9 cellular contexts compared by ENCODE assay signal in the genomic region with DNA sequence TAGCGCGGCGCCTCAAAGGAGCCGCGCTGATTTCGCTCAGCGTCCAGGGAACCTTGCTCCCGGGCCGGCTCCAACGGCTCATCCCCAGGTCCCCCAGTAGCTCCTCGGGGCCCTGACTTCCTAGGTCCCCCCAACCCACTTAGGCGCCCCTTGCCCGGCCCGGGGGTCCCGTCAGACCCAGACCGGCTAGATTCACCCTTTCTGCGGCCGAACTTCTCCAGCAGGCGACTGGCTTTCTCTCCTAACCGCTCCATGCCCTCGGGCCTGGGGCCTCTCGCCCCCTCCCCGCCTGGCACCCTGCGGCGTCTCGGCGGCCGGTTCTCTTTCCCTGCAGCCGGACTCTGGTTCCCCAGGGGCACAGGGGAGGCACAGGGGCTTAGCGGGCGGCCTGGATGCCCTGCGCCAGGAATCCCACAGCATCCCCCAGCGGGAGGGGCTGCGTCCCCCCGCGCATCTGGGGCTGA. TPM values are rescaled to one million over a fixed set of nuclear protein-coding genes. Genes with fewer than 3 reads are reported as not detected.
DNase-seq lines count a peak whose midpoint lies in the region; ATAC-seq, FAIRE-seq and TF ChIP-seq lines count a peak whose summit lies in the region.
"Had no signal": no experiment of that assay in that cellular context is flagged by ENCODE, and none has a peak within 500 bp of the region (broad histone marks: within the 10 kb centered on the region; RNA-seq: fewer than 3 reads in every experiment).

No MANE protein-coding gene starts in this region.

- no peak; a peak in 1 of 4 replicates for TF ChIP-seq POLR2A in HepG2 (IDR thresholded peaks at IDR 0.05; ENCODE audit: insufficient read depth in 1 of 2, low read depth in 2 of 2, low read length in 2 of 2)

- no peaks in the 10 kb centered on the region for H4K20me1 ChIP-seq in HepG2 (ENCODE audit: insufficient read depth, low read length)

- no peaks in the 10 kb centered on the region for H3K36me3 Mint-ChIP-seq in activated CD4-positive, alpha-beta T cell treated with anti-CD3 and anti-CD28 coated beads, Interleukin-2, amount 10 ng/mL, durations not matched to agents 7 days and 5 days (ENCODE audit: low read depth)

- H3K27ac Mint-ChIP-seq in activated CD4-positive, alpha-beta T cell treated with anti-CD3 and anti-CD28 coated beads, Interleukin-2, amount 10 ng/mL, durations not matched to agents 7 days and 5 days: no peak overlapping the region

- peak overlapping the region; percentile 60 for H3K4me3 Mint-ChIP-seq in activated CD4-positive, alpha-beta T cell treated with anti-CD3 and anti-CD28 coated beads, Interleukin-2, amount 10 ng/mL, durations not matched to agents 7 days and 5 days

- in situ Hi-C loops in HepG2 (cut with HindIII; ENCODE audit: extremely low pct_ligation_motif_present, low pct_unique_long_range_greater_than_20kb): no loop called here

- H3K4me2 ChIP-seq in HepG2 (ENCODE audit: low read depth, low read length): peak overlapping the region; percentile 99

- no peak for FAIRE-seq in HepG2 (lab: Jason Lieb, UNC)
- FAIRE-seq: G401.6 had no signal

- intact Hi-C loops in ascending aorta (cut with DNase I): loop anchor here (1.0 to 5.0 kb wide), 5 partner anchors 25 to 425 kb away; partner anchors contain the start of genes HAUS4 and MMP14
- intact Hi-C loops in HepG2 (cut with micrococcal nuclease; ENCODE audit: unreplicated experiment): loop anchor here (2.0 to 10.0 kb wide), 3 partner anchors 53 to 323 kb away; partner anchors contain the start of genes BCL2L2, LRP10, PPP1R3E and PSMB5
- intact Hi-C loops in tibial artery (cut with DNase I; ENCODE audit: low total_unique reads): loop anchor here (5.0 kb wide), 1 partner anchor 140 kb away; no protein-coding TSS in a partner anchor

- H2AFZ ChIP-seq in HepG2 (ENCODE audit: low read length): no peak overlapping the region

- H3K9me3 Mint-ChIP-seq in activated CD4-positive, alpha-beta T cell treated with anti-CD3 and anti-CD28 coated beads, Interleukin-2, amount 10 ng/mL, durations not matched to agents 7 days and 5 days: no peaks in the 10 kb centered on the region

- no peaks in the 10 kb centered on the region for H3K9me3 ChIP-seq in ascending aorta
- no peaks in the 10 kb centered on the region for H3K9me3 ChIP-seq in HepG2 (ENCODE audit: low read length)
- H3K9me3 ChIP-seq in tibial artery: no peaks in the 10 kb centered on the region

- TF ChIP-seq RAD21 in HepG2 (CRISPR knock-in tag; IDR thresholded peaks at IDR 0.05): peak; percentile 22

- H3K79me2 ChIP-seq in HepG2 (ENCODE audit: insufficient read depth, low read length): peaks cover 57% of the 10 kb centered on the region

- ATAC-seq in HepG2 (peak; percentile 1), GM18861 (IDR thresholded peaks at IDR 0.05; ENCODE audit: unreplicated experiment) (no peak), HG02571 (IDR thresholded peaks at IDR 0.05; ENCODE audit: unreplicated experiment) (no peak)

- peaks cover 25% of the 10 kb centered on the region for H3K27me3 Mint-ChIP-seq in activated CD4-positive, alpha-beta T cell treated with anti-CD3 and anti-CD28 coated beads, Interleukin-2, amount 10 ng/mL, durations not matched to agents 7 days and 5 days

- no peak for TF ChIP-seq EP300 in HepG2 (IDR thresholded peaks at IDR 0.05; ENCODE audit: low read depth in 2 of 2, low read length in 2 of 2)
- no peak for TF ChIP-seq EP300 in HepG2 (CRISPR knock-in tag; IDR thresholded peaks at IDR 0.05; ENCODE audit: borderline replicate concordance)

- no TSS peak for BruUV-seq in HepG2 (replicated peaks; lab: Mats Ljungman, UMichigan)

- peaks cover 7% of the 10 kb centered on the region for H3K4me1 Mint-ChIP-seq in activated CD4-positive, alpha-beta T cell treated with anti-CD3 and anti-CD28 coated beads, Interleukin-2, amount 10 ng/mL, durations not matched to agents 7 days and 5 days

- H3K27me3 ChIP-seq in ascending aorta: no peaks in the 10 kb centered on the region
- no peaks in the 10 kb centered on the region; a peak in 1 of 5 replicates for H3K27me3 ChIP-seq in HepG2 (ENCODE audit: control insufficient read depth in 1 of 2, insufficient read depth in 2 of 2, low read length in 2 of 2)
- H3K27me3 ChIP-seq in tibial artery: no peaks in the 10 kb centered on the region

- POLR2A ChIA-PET in activated CD4-positive, alpha-beta T cell treated with anti-CD3 and anti-CD28 coated beads, Interleukin-2, amount 10 ng/mL, durations not matched to agents 7 days and 5 days (lab: Charles Lee): no interaction called here
- POLR2A ChIA-PET in HepG2 (lab: Yijun Ruan, JAX): interaction anchor here (0.6 to 25.8 kb wide), 47 partner anchors 13 to 1289 kb away, joined by 3 to 1670 read pairs (median 6); partner anchors contain the start of genes ACIN1, C14orf119, CDH24 and DCAF11

- H3K4me3 ChIP-seq in ascending aorta (peak overlapping the region; percentile 72 to 81), HepG2 (replicated peaks in 1 of 3; ENCODE audit: insufficient read depth in 1 of 3, low read depth in 2 of 3, low read length in 3 of 3) (peak overlapping the region; percentile 86 to 98 (median 89)), tibial artery (peak overlapping the region; percentile 61 to 93)

- no peak for TF ChIP-seq CTCF in ascending aorta (IDR thresholded peaks at IDR 0.05)
- no peak for TF ChIP-seq CTCF in HepG2 (CRISPR knock-in tag; IDR thresholded peaks at IDR 0.05)
- TF ChIP-seq CTCF in tibial artery (IDR thresholded peaks at IDR 0.05): no peak

- no peak for DNase-seq in activated CD4-positive, alpha-beta T cell treated with anti-CD3 and anti-CD28 coated beads, Interleukin-2, amount 10 ng/mL, durations not matched to agents 7 days and 5 days
- no peak for DNase-seq in activated CD4-positive, alpha-beta T cell treated with anti-CD3 and anti-CD28 coated beads for 1 hour
- no peak for DNase-seq in ascending aorta (ENCODE audit: low spot score in 2 of 2)
- DNase-seq in HepG2 (ENCODE audit: low spot score): no peak
- DNase-seq in tibial artery: no peak
- DNase-seq in UCSD-AML1 (lab: John Stamatoyannopoulos, UW; ENCODE audit: unreplicated experiment): no peak

- CTCF ChIA-PET in activated CD4-positive, alpha-beta T cell treated with anti-CD3 and anti-CD28 coated beads, Interleukin-2, amount 10 ng/mL, durations not matched to agents 7 days and 5 days (lab: Charles Lee): interaction anchor here (0.6 to 3.4 kb wide), 22 partner anchors 9 to 1535 kb away, joined by 3 to 16 read pairs (median 4); partner anchors contain the start of gene PRMT5
- CTCF ChIA-PET in HepG2 (lab: Yijun Ruan, JAX; ENCODE audit: low intra/inter-chr PET ratio, low total read pairs): interaction anchor here (0.7 to 6.6 kb wide), 10 partner anchors 9 to 595 kb away, joined by 3 to 298 read pairs (median 9); partner anchors contain the start of gene CDH24

- peak overlapping the region; percentile 86 to 92 for H3K27ac ChIP-seq in ascending aorta
- peak overlapping the region; percentile 91 for H3K27ac ChIP-seq in HepG2 (ENCODE audit: extremely low read length, insufficient read depth, low read length)
- peak overlapping the region; percentile 84 to 87 for H3K27ac ChIP-seq in tibial artery

- peaks cover 5 to 36% of the 10 kb centered on the region in 2 donors for H3K4me1 ChIP-seq in ascending aorta
- peaks cover 70% of the 10 kb centered on the region for H3K4me1 ChIP-seq in HepG2 (ENCODE audit: insufficient read depth, low read length)
- H3K4me1 ChIP-seq in tibial artery: peaks cover 8 to 54% (median 38%) of the 10 kb centered on the region in 4 donors

- WGBS in HepG2 (ENCODE audit: low lambda C conversion rate): under 1% methylated on average over 36 of the region's 36 CpGs

- H3K36me3 ChIP-seq in ascending aorta (no peaks in the 10 kb centered on the region), HepG2 (replicated peaks in 1 of 2; ENCODE audit: control insufficient read depth in 1 of 2, insufficient read depth in 2 of 2, low read length in 2 of 2) (peaks cover 7 to 15% of the 10 kb centered on the region in 2 experiments), tibial artery (peaks cover 0 to under 1% (median 0%) of the 10 kb centered on the region in 3 donors)

- peak overlapping the region; percentile 98 for H3K9ac ChIP-seq in HepG2 (ENCODE audit: insufficient read depth, low read depth, low read length)

RNA-seq across cellular contexts. Expression of gene AJUBA, which starts 0.3 kb away (rescaled TPM):
- 1 to 10 TPM; 1.3 to 1.4 TPM for total RNA-seq in activated CD4-positive, alpha-beta T cell treated with anti-CD3 and anti-CD28 coated beads, Interleukin-2, amount 10 ng/mL, durations not matched to agents 7 days and 5 days
- total RNA-seq in ascending aorta (11.6 TPM), HepG2 (2016; rRNA removed; fragmentation: Illumina TruSeq; extraction: Trizol) (109 and 157 TPM in 2 replicates)
- 29.1 and 32.6 TPM in 2 replicates for total RNA-seq in HepG2 (2016; cell fraction: cytosol; rRNA removed; fragmentation: Illumina TruSeq; extraction: Trizol; ENCODE audit: low read depth)
- total RNA-seq in HepG2 (2016; cell fraction: insoluble cytoplasmic fraction; rRNA removed; fragmentation: Illumina TruSeq; extraction: Trizol): 104 and 153 TPM in 2 replicates
- total RNA-seq in HepG2 (2016; cell fraction: membrane; rRNA removed; fragmentation: Illumina TruSeq; extraction: Trizol): 72.3 and 78.5 TPM in 2 replicates
- total RNA-seq in HepG2 (2016; cell fraction: nucleus; rRNA removed; fragmentation: Illumina TruSeq; extraction: Trizol): 149 and 162 TPM in 2 replicates
- 241 and 315 TPM in 2 replicates for polyA plus RNA-seq in HepG2 (2011; rRNA removed)
- polyA plus RNA-seq in HepG2 (2011; cell fraction: cytosol; rRNA removed): 184 and 225 TPM in 2 replicates
- polyA plus RNA-seq in HepG2 (2011; cell fraction: nucleus; rRNA removed): 207 and 248 TPM in 2 replicates
- polyA plus RNA-seq in HepG2 (2012): 183 and 230 TPM in 2 replicates
- polyA plus RNA-seq in HepG2 (2016; cell fraction: cytosol; fragmentation: Illumina TruSeq; extraction: Trizol; ENCODE audit: low read depth): 8.7 and 9.2 TPM in 2 replicates
- 102 and 106 TPM in 2 replicates for polyA plus RNA-seq in HepG2 (2016; cell fraction: insoluble cytoplasmic fraction; fragmentation: Illumina TruSeq; extraction: Trizol; ENCODE audit: low read depth)
- 31.5 and 31.6 TPM in 2 replicates for polyA plus RNA-seq in HepG2 (2016; cell fraction: membrane; fragmentation: Illumina TruSeq; extraction: Trizol; ENCODE audit: low read depth)
- 158 and 165 TPM in 2 replicates for polyA plus RNA-seq in HepG2 (2016; cell fraction: nucleus; fragmentation: Illumina TruSeq; extraction: Trizol; ENCODE audit: insufficient read depth, low read depth)
- polyA minus RNA-seq in HepG2 (2011; rRNA and poly(A)+ RNA removed; ENCODE audit: low replicate concordance): 171 and 630 TPM in 2 replicates
- polyA minus RNA-seq in HepG2 (2011; cell fraction: cytosol; rRNA and poly(A)+ RNA removed): 150 and 166 TPM in 2 replicates
- polyA minus RNA-seq in HepG2 (2011; cell fraction: nucleus; rRNA and poly(A)+ RNA removed): 420 and 488 TPM in 2 replicates

RNA-seq across cellular contexts. Expression of gene HAUS4, which starts 25.2 kb away (rescaled TPM):
- 10 to 100 TPM; 67.4 to 68.6 TPM for total RNA-seq in activated CD4-positive, alpha-beta T cell treated with anti-CD3 and anti-CD28 coated beads, Interleukin-2, amount 10 ng/mL, durations not matched to agents 7 days and 5 days
- 61.8 TPM for total RNA-seq in ascending aorta
- 130 and 141 TPM in 2 replicates for total RNA-seq in HepG2 (2016; rRNA removed; fragmentation: Illumina TruSeq; extraction: Trizol)
- 124 and 143 TPM in 2 replicates for total RNA-seq in HepG2 (2016; cell fraction: cytosol; rRNA removed; fragmentation: Illumina TruSeq; extraction: Trizol; ENCODE audit: low read depth)
- 128 and 148 TPM in 2 replicates for total RNA-seq in HepG2 (2016; cell fraction: insoluble cytoplasmic fraction; rRNA removed; fragmentation: Illumina TruSeq; extraction: Trizol)
- total RNA-seq in HepG2 (2016; cell fraction: membrane; rRNA removed; fragmentation: Illumina TruSeq; extraction: Trizol): 134 and 154 TPM in 2 replicates
- total RNA-seq in HepG2 (2016; cell fraction: nucleus; rRNA removed; fragmentation: Illumina TruSeq; extraction: Trizol): 82.9 and 84.6 TPM in 2 replicates
- 64.7 and 74.4 TPM in 2 replicates for polyA plus RNA-seq in HepG2 (2011; rRNA removed)
- polyA plus RNA-seq in HepG2 (2011; cell fraction: cytosol; rRNA removed): 49.6 and 52.3 TPM in 2 replicates
- 90.4 and 93.9 TPM in 2 replicates for polyA plus RNA-seq in HepG2 (2011; cell fraction: nucleus; rRNA removed)
- 58.5 and 83.9 TPM in 2 replicates for polyA plus RNA-seq in HepG2 (2012)
- 42.0 and 47.4 TPM in 2 replicates for polyA plus RNA-seq in HepG2 (2016; cell fraction: cytosol; fragmentation: Illumina TruSeq; extraction: Trizol; ENCODE audit: low read depth)
- 106 and 115 TPM in 2 replicates for polyA plus RNA-seq in HepG2 (2016; cell fraction: insoluble cytoplasmic fraction; fragmentation: Illumina TruSeq; extraction: Trizol; ENCODE audit: low read depth)
- 86.6 and 89.8 TPM in 2 replicates for polyA plus RNA-seq in HepG2 (2016; cell fraction: membrane; fragmentation: Illumina TruSeq; extraction: Trizol; ENCODE audit: low read depth)
- 118 and 127 TPM in 2 replicates for polyA plus RNA-seq in HepG2 (2016; cell fraction: nucleus; fragmentation: Illumina TruSeq; extraction: Trizol; ENCODE audit: insufficient read depth, low read depth)
- 39.3 and 43.1 TPM in 2 replicates for polyA minus RNA-seq in HepG2 (2011; rRNA and poly(A)+ RNA removed; ENCODE audit: low replicate concordance)
- polyA minus RNA-seq in HepG2 (2011; cell fraction: cytosol; rRNA and poly(A)+ RNA removed): 27.3 and 39.3 TPM in 2 replicates
- 50.6 and 59.4 TPM in 2 replicates for polyA minus RNA-seq in HepG2 (2011; cell fraction: nucleus; rRNA and poly(A)+ RNA removed)

RNA-seq across cellular contexts. Expression of gene C14orf93, which starts 27.9 kb away (rescaled TPM):
- 10 to 100 TPM in 1 of 2 experiments, 1 to 10 TPM in 1; 9.4 to 11.1 TPM for total RNA-seq in activated CD4-positive, alpha-beta T cell treated with anti-CD3 and anti-CD28 coated beads, Interleukin-2, amount 10 ng/mL, durations not matched to agents 7 days and 5 days
- total RNA-seq in ascending aorta: 7.1 TPM
- 10.8 and 11.4 TPM in 2 replicates for total RNA-seq in HepG2 (2016; rRNA removed; fragmentation: Illumina TruSeq; extraction: Trizol)
- total RNA-seq in HepG2 (2016; cell fraction: cytosol; rRNA removed; fragmentation: Illumina TruSeq; extraction: Trizol; ENCODE audit: low read depth): 3.1 and 3.7 TPM in 2 replicates
- 10.9 and 11.2 TPM in 2 replicates for total RNA-seq in HepG2 (2016; cell fraction: insoluble cytoplasmic fraction; rRNA removed; fragmentation: Illumina TruSeq; extraction: Trizol)
- total RNA-seq in HepG2 (2016; cell fraction: membrane; rRNA removed; fragmentation: Illumina TruSeq; extraction: Trizol): 7.8 and 9.1 TPM in 2 replicates
- 6.7 and 8.3 TPM in 2 replicates for total RNA-seq in HepG2 (2016; cell fraction: nucleus; rRNA removed; fragmentation: Illumina TruSeq; extraction: Trizol)
- 19.8 and 22.5 TPM in 2 replicates for polyA plus RNA-seq in HepG2 (2011; rRNA removed)
- 18.0 and 23.7 TPM in 2 replicates for polyA plus RNA-seq in HepG2 (2011; cell fraction: cytosol; rRNA removed)
- 27.1 and 27.7 TPM in 2 replicates for polyA plus RNA-seq in HepG2 (2011; cell fraction: nucleus; rRNA removed)
- polyA plus RNA-seq in HepG2 (2012): 14.5 and 15.7 TPM in 2 replicates
- 2.6 and 3.0 TPM in 2 replicates for polyA plus RNA-seq in HepG2 (2016; cell fraction: cytosol; fragmentation: Illumina TruSeq; extraction: Trizol; ENCODE audit: low read depth)
- 9.9 and 10.2 TPM in 2 replicates for polyA plus RNA-seq in HepG2 (2016; cell fraction: insoluble cytoplasmic fraction; fragmentation: Illumina TruSeq; extraction: Trizol; ENCODE audit: low read depth)
- polyA plus RNA-seq in HepG2 (2016; cell fraction: membrane; fragmentation: Illumina TruSeq; extraction: Trizol; ENCODE audit: low read depth): 6.4 TPM in 2 replicates
- polyA plus RNA-seq in HepG2 (2016; cell fraction: nucleus; fragmentation: Illumina TruSeq; extraction: Trizol; ENCODE audit: insufficient read depth, low read depth): 19.5 and 24.7 TPM in 2 replicates
- polyA minus RNA-seq in HepG2 (2011; rRNA and poly(A)+ RNA removed; ENCODE audit: low replicate concordance): 18.0 and 62.7 TPM in 2 replicates
- polyA minus RNA-seq in HepG2 (2011; cell fraction: cytosol; rRNA and poly(A)+ RNA removed): 8.0 and 14.8 TPM in 2 replicates
- 8.8 and 11.9 TPM in 2 replicates for polyA minus RNA-seq in HepG2 (2011; cell fraction: nucleus; rRNA and poly(A)+ RNA removed)

RNA-seq across cellular contexts. Expression of gene PSMB5, which starts 52.7 kb away (rescaled TPM):
- 10 to 100 TPM; 60.4 to 60.7 TPM for total RNA-seq in activated CD4-positive, alpha-beta T cell treated with anti-CD3 and anti-CD28 coated beads, Interleukin-2, amount 10 ng/mL, durations not matched to agents 7 days and 5 days
- total RNA-seq in ascending aorta (62.7 TPM), HepG2 (2016; rRNA removed; fragmentation: Illumina TruSeq; extraction: Trizol) (871 and 1,316 TPM in 2 replicates)
- 296 and 327 TPM in 2 replicates for total RNA-seq in HepG2 (2016; cell fraction: cytosol; rRNA removed; fragmentation: Illumina TruSeq; extraction: Trizol; ENCODE audit: low read depth)
- 923 and 1,358 TPM in 2 replicates for total RNA-seq in HepG2 (2016; cell fraction: insoluble cytoplasmic fraction; rRNA removed; fragmentation: Illumina TruSeq; extraction: Trizol)
- total RNA-seq in HepG2 (2016; cell fraction: membrane; rRNA removed; fragmentation: Illumina TruSeq; extraction: Trizol): 499 and 543 TPM in 2 replicates
- 325 and 326 TPM in 2 replicates for total RNA-seq in HepG2 (2016; cell fraction: nucleus; rRNA removed; fragmentation: Illumina TruSeq; extraction: Trizol)
- polyA plus RNA-seq in HepG2 (2011; rRNA removed): 566 and 705 TPM in 2 replicates
- polyA plus RNA-seq in HepG2 (2011; cell fraction: cytosol; rRNA removed): 909 and 1,129 TPM in 2 replicates
- polyA plus RNA-seq in HepG2 (2011; cell fraction: nucleus; rRNA removed): 173 and 191 TPM in 2 replicates
- 459 and 476 TPM in 2 replicates for polyA plus RNA-seq in HepG2 (2012)
- polyA plus RNA-seq in HepG2 (2016; cell fraction: cytosol; fragmentation: Illumina TruSeq; extraction: Trizol; ENCODE audit: low read depth): 281 and 292 TPM in 2 replicates
- polyA plus RNA-seq in HepG2 (2016; cell fraction: insoluble cytoplasmic fraction; fragmentation: Illumina TruSeq; extraction: Trizol; ENCODE audit: low read depth): 1,127 and 1,228 TPM in 2 replicates
- polyA plus RNA-seq in HepG2 (2016; cell fraction: membrane; fragmentation: Illumina TruSeq; extraction: Trizol; ENCODE audit: low read depth): 411 and 426 TPM in 2 replicates
- 421 and 445 TPM in 2 replicates for polyA plus RNA-seq in HepG2 (2016; cell fraction: nucleus; fragmentation: Illumina TruSeq; extraction: Trizol; ENCODE audit: insufficient read depth, low read depth)
- 455 and 971 TPM in 2 replicates for polyA minus RNA-seq in HepG2 (2011; rRNA and poly(A)+ RNA removed; ENCODE audit: low replicate concordance)
- polyA minus RNA-seq in HepG2 (2011; cell fraction: cytosol; rRNA and poly(A)+ RNA removed): 370 and 379 TPM in 2 replicates
- 156 and 157 TPM in 2 replicates for polyA minus RNA-seq in HepG2 (2011; cell fraction: nucleus; rRNA and poly(A)+ RNA removed)

RNA-seq across cellular contexts. Expression of gene PRMT5, which starts 52.9 kb away (rescaled TPM):
- 10 to 100 TPM; 52.6 to 56.8 TPM for total RNA-seq in activated CD4-positive, alpha-beta T cell treated with anti-CD3 and anti-CD28 coated beads, Interleukin-2, amount 10 ng/mL, durations not matched to agents 7 days and 5 days
- 118 TPM for total RNA-seq in ascending aorta
- 210 and 289 TPM in 2 replicates for total RNA-seq in HepG2 (2016; rRNA removed; fragmentation: Illumina TruSeq; extraction: Trizol)
- total RNA-seq in HepG2 (2016; cell fraction: cytosol; rRNA removed; fragmentation: Illumina TruSeq; extraction: Trizol; ENCODE audit: low read depth): 154 and 171 TPM in 2 replicates
- 224 and 314 TPM in 2 replicates for total RNA-seq in HepG2 (2016; cell fraction: insoluble cytoplasmic fraction; rRNA removed; fragmentation: Illumina TruSeq; extraction: Trizol)
- total RNA-seq in HepG2 (2016; cell fraction: membrane; rRNA removed; fragmentation: Illumina TruSeq; extraction: Trizol): 131 and 139 TPM in 2 replicates
- total RNA-seq in HepG2 (2016; cell fraction: nucleus; rRNA removed; fragmentation: Illumina TruSeq; extraction: Trizol): 137 and 144 TPM in 2 replicates
- polyA plus RNA-seq in HepG2 (2011; rRNA removed): 329 and 354 TPM in 2 replicates
- polyA plus RNA-seq in HepG2 (2011; cell fraction: cytosol; rRNA removed): 348 and 362 TPM in 2 replicates
- 327 and 362 TPM in 2 replicates for polyA plus RNA-seq in HepG2 (2011; cell fraction: nucleus; rRNA removed)
- polyA plus RNA-seq in HepG2 (2012): 137 and 192 TPM in 2 replicates
- 39.5 and 40.9 TPM in 2 replicates for polyA plus RNA-seq in HepG2 (2016; cell fraction: cytosol; fragmentation: Illumina TruSeq; extraction: Trizol; ENCODE audit: low read depth)
- 294 and 308 TPM in 2 replicates for polyA plus RNA-seq in HepG2 (2016; cell fraction: insoluble cytoplasmic fraction; fragmentation: Illumina TruSeq; extraction: Trizol; ENCODE audit: low read depth)
- 72.5 and 74.3 TPM in 2 replicates for polyA plus RNA-seq in HepG2 (2016; cell fraction: membrane; fragmentation: Illumina TruSeq; extraction: Trizol; ENCODE audit: low read depth)
- polyA plus RNA-seq in HepG2 (2016; cell fraction: nucleus; fragmentation: Illumina TruSeq; extraction: Trizol; ENCODE audit: insufficient read depth, low read depth): 212 and 229 TPM in 2 replicates
- 563 and 739 TPM in 2 replicates for polyA minus RNA-seq in HepG2 (2011; rRNA and poly(A)+ RNA removed; ENCODE audit: low replicate concordance)
- polyA minus RNA-seq in HepG2 (2011; cell fraction: cytosol; rRNA and poly(A)+ RNA removed): 136 and 191 TPM in 2 replicates
- polyA minus RNA-seq in HepG2 (2011; cell fraction: nucleus; rRNA and poly(A)+ RNA removed): 169 and 174 TPM in 2 replicates
